In genomic region chr11:125069008-125069407, GRCh38 we compare ENCODE assay signal across 25 cellular contexts. TPM values are rescaled to one million over a fixed set of nuclear protein-coding genes. Genes with fewer than 3 reads are reported as not detected.
DNase-seq lines count a peak whose midpoint lies in the region; ATAC-seq and TF ChIP-seq lines count a peak whose summit lies in the region.
"Had no signal": no experiment of that assay in that cellular context is flagged by ENCODE, and none has a peak within 500 bp of the region (broad histone marks: within the 10 kb centered on the region; RNA-seq: fewer than 3 reads in every experiment).

No MANE protein-coding gene starts in this region.

- peak overlapping the region; percentile 78 to 97 (median 95) for H3K27ac ChIP-seq in adrenal gland
- H3K27ac ChIP-seq in WERI-Rb-1 = no peak overlapping the region
- H3K27ac ChIP-seq in coronary artery = peak overlapping the region in 1 of 2 donors; percentile 79

- peaks cover 43 to 84% of the 10 kb centered on the region in 2 donors for H3K4me1 ChIP-seq in adrenal gland (replicated peaks in 1 of 2)

- H3K27me3 Mint-ChIP-seq in CD14-positive monocyte (ENCODE audit: low read depth in 3 of 3) = peaks cover 0 to 5% (median 5%) of the 10 kb centered on the region in 3 donors
- no peaks in the 10 kb centered on the region for H3K27me3 Mint-ChIP-seq in memory B cell

- H3K36me3 ChIP-seq in adrenal gland (replicated peaks in 1 of 2) = no peaks in the 10 kb centered on the region
- no peaks in the 10 kb centered on the region for H3K36me3 ChIP-seq in WERI-Rb-1
- H3K36me3 ChIP-seq: thoracic aorta, vagina had no signal

- peak in 1 of 2 donors; percentile 66 for TF ChIP-seq POLR2A in adrenal gland (IDR thresholded peaks at IDR 0.05)

- TF ChIP-seq CTCF in CD14-positive monocyte (IDR thresholded peaks at IDR 0.05) = no peak
- no peak for TF ChIP-seq CTCF in adrenal gland (IDR thresholded peaks at IDR 0.05)
- no peak for TF ChIP-seq CTCF in WERI-Rb-1 (IDR thresholded peaks at IDR 0.05; ENCODE audit: low read depth, low read length)
- TF ChIP-seq CTCF in coronary artery (IDR thresholded peaks at IDR 0.05) = no peak

- H3K9me3 ChIP-seq in adrenal gland (replicated peaks in 1 of 3) (no peaks in the 10 kb centered on the region), WERI-Rb-1 (ENCODE audit: severe bottlenecking) (no peaks in the 10 kb centered on the region)
- H3K9me3 ChIP-seq: body of pancreas, thoracic aorta, vagina had no signal

- 33 to 55% (median 51%) methylated on average over 4 of the region's 4 CpGs for WGBS in adrenal gland, 4 donors

- H3K4me1 Mint-ChIP-seq in CD14-positive monocyte (peaks cover 91% of the 10 kb centered on the region), memory B cell (peaks cover 53% of the 10 kb centered on the region)

- DNase-seq in CD14-positive monocyte (ENCODE audit: low spot score) (no peak), M059J (ENCODE audit: low read depth) (peak; percentile 17), adrenal gland (peak in 6 of 7 donors; percentile 47 to 83 (median 78)), memory B cell (ENCODE audit: low spot score in 2 of 2) (no peak), SHP77 (lab: John Stamatoyannopoulos, UW) (no peak), WERI-Rb-1 (no peak), coronary artery (ENCODE audit: low spot score) (no peak), A172 (ENCODE audit: low spot score) (no peak)
- DNase-seq: ACHN; activated CD4-positive, alpha-beta memory T cell treated with anti-CD3 and anti-CD28 coated beads, Interleukin-2, amount 10 ng/mL, durations not matched to agents 7 days and 5 days; activated effector memory CD4-positive, alpha-beta T cell treated with anti-CD3 and anti-CD28 coated beads, Interleukin-2, amount 50 U/mL, for 16 hours; activated naive CD8-positive, alpha-beta T cell treated with anti-CD3 and anti-CD28 coated beads, Interleukin-2, amount 10 ng/mL, durations not matched to agents 7 days and 5 days; body of pancreas; C1 segment of cervical spinal cord; effector CD4-positive, alpha-beta T cell; H7; naive thymus-derived CD4-positive, alpha-beta T cell; NCI-H1417 treated with DMSO at 0.1 percent for 48 hours; NCI-H510A treated with DMSO at 0.1 percent for 48 hours; NK-92 treated with Interleukin-12 subunit alpha and Interleukin-12 subunit beta, amount 100 ng/mL, for 24 hours; stimulated activated naive B cell treated with anti-CD40 and anti-IgM and Interleukin-4, amounts not matched to agents 10 μg/mL and 1 μg/mL and 100 μg/mL, for 72 hours had no signal

- no peak for ATAC-seq in memory B cell (ENCODE audit: low read depth)
- ATAC-seq: body of pancreas; naive thymus-derived CD4-positive, alpha-beta T cell; stimulated activated naive B cell treated with anti-CD40 and anti-IgM and Interleukin-4, amounts not matched to agents 10 μg/mL and 1 μg/mL and 100 μg/mL, for 72 hours had no signal

- H3K36me3 Mint-ChIP-seq in CD14-positive monocyte (peaks cover 34 to 48% of the 10 kb centered on the region in 2 donors), memory B cell (no peaks in the 10 kb centered on the region)
- H3K36me3 Mint-ChIP-seq: activated naive CD8-positive, alpha-beta T cell treated with anti-CD3 and anti-CD28 coated beads, Interleukin-2, amount 10 ng/mL, durations not matched to agents 7 days and 5 days; mesothelial cell of epicardium had no signal

- H3K4me3 ChIP-seq in adrenal gland (no peak overlapping the region), WERI-Rb-1 (ENCODE audit: low read depth, low read length) (no peak overlapping the region), coronary artery (no peak overlapping the region)
- H3K4me3 ChIP-seq: body of pancreas, smooth muscle cell, thoracic aorta, vagina had no signal

- H3K27ac Mint-ChIP-seq in CD14-positive monocyte (peak overlapping the region; percentile 99 to 100 (median 99)), memory B cell (peak overlapping the region; percentile 86)
- H3K27ac Mint-ChIP-seq: activated CD4-positive, alpha-beta memory T cell treated with anti-CD3 and anti-CD28 coated beads, Interleukin-2, amount 10 ng/mL, durations not matched to agents 7 days and 5 days; activated naive CD8-positive, alpha-beta T cell treated with anti-CD3 and anti-CD28 coated beads, Interleukin-2, amount 10 ng/mL, durations not matched to agents 7 days and 5 days; mesothelial cell of epicardium; naive thymus-derived CD4-positive, alpha-beta T cell had no signal

- H3K27me3 ChIP-seq in adrenal gland = no peaks in the 10 kb centered on the region
- H3K27me3 ChIP-seq in WERI-Rb-1 (ENCODE audit: insufficient read depth, low read depth, severe bottlenecking) = peaks cover 9% of the 10 kb centered on the region
- H3K27me3 ChIP-seq: body of pancreas, vagina had no signal

- intact Hi-C loops in CD14-positive monocyte (cut with micrococcal nuclease) (loop anchor here in 1 of 2 donors (10.0 kb wide), 1 partner anchor 114 kb away; the partner anchor contains the start of gene CCDC15), adrenal gland (cut with DNase I) (no loop called here)

- H3K9me3 Mint-ChIP-seq in CD14-positive monocyte (peaks cover 0 to 2% (median 0%) of the 10 kb centered on the region in 7 donors), memory B cell (no peaks in the 10 kb centered on the region)
- H3K9me3 Mint-ChIP-seq: activated CD4-positive, alpha-beta memory T cell treated with anti-CD3 and anti-CD28 coated beads, Interleukin-2, amount 10 ng/mL, durations not matched to agents 7 days and 5 days; activated naive CD8-positive, alpha-beta T cell treated with anti-CD3 and anti-CD28 coated beads, Interleukin-2, amount 10 ng/mL, durations not matched to agents 7 days and 5 days; mesothelial cell of epicardium; naive thymus-derived CD4-positive, alpha-beta T cell; stimulated activated naive B cell treated with anti-CD40 and anti-IgM and Interleukin-4, amounts not matched to agents 10 μg/mL and 1 μg/mL and 100 μg/mL, for 72 hours had no signal

- H3K4me3 Mint-ChIP-seq in CD14-positive monocyte (no peak overlapping the region), memory B cell (no peak overlapping the region)
- H3K4me3 Mint-ChIP-seq: activated CD4-positive, alpha-beta memory T cell treated with anti-CD3 and anti-CD28 coated beads, Interleukin-2, amount 10 ng/mL, durations not matched to agents 7 days and 5 days; activated naive CD8-positive, alpha-beta T cell treated with anti-CD3 and anti-CD28 coated beads, Interleukin-2, amount 10 ng/mL, durations not matched to agents 7 days and 5 days; mesothelial cell of epicardium; naive thymus-derived CD4-positive, alpha-beta T cell; stimulated activated naive B cell treated with anti-CD40 and anti-IgM and Interleukin-4, amounts not matched to agents 10 μg/mL and 1 μg/mL and 100 μg/mL, for 72 hours had no signal

RNA-seq across cellular contexts. Expression of gene SLC37A2, which starts 5.9 kb away (rescaled TPM):
- 10 to 100 TPM; 70.8 to 81.5 TPM for polyA plus RNA-seq in CD14-positive monocyte
- total RNA-seq in M059J (2014; rRNA removed; shearing (Covaris generic)) = 7.2 and 11.8 TPM in 2 replicates
- total RNA-seq in adrenal gland = 100 to 1,000 TPM in 7 of 8 donors, 10 to 100 TPM in 1; 85.3 to 389 (median 177) TPM
- 100 to 1,000 TPM in 1 of 3 donors, 10 to 100 TPM in 2; 73.4 to 274 (median 75.9) TPM for polyA plus RNA-seq in adrenal gland
- 0.26 and 1.4 TPM in 2 replicates for total RNA-seq in A172 (2014; rRNA removed; shearing (Covaris generic))

RNA-seq across cellular contexts. Expression of gene TMEM218, which starts 42.4 kb away (rescaled TPM):
- polyA plus RNA-seq in CD14-positive monocyte = 10 to 100 TPM; 55.7 to 57.7 TPM
- 24.0 and 32.7 TPM in 2 replicates for total RNA-seq in M059J (2014; rRNA removed; shearing (Covaris generic))
- 10 to 100 TPM; 19.7 to 42.3 (median 25.8) TPM for total RNA-seq in adrenal gland
- 10 to 100 TPM; 19.3 to 38.7 (median 20.4) TPM for polyA plus RNA-seq in adrenal gland
- total RNA-seq in A172 (2014; rRNA removed; shearing (Covaris generic)) = 25.8 and 30.8 TPM in 2 replicates

Comparison
In these comparisons a context has a peak if more than half of its experiments do, and no peak if none do; other contexts are left out.
1. DNase-seq: peak in M059J (single experiment) and adrenal gland (6 of 7); none in CD14-positive monocyte (single experiment), memory B cell (0 of 2), SHP77 (0 of 2), WERI-Rb-1 (single experiment), coronary artery (single experiment) and A172 (single experiment).